27 cellular contexts compared by ENCODE assay signal in the genomic region with DNA sequence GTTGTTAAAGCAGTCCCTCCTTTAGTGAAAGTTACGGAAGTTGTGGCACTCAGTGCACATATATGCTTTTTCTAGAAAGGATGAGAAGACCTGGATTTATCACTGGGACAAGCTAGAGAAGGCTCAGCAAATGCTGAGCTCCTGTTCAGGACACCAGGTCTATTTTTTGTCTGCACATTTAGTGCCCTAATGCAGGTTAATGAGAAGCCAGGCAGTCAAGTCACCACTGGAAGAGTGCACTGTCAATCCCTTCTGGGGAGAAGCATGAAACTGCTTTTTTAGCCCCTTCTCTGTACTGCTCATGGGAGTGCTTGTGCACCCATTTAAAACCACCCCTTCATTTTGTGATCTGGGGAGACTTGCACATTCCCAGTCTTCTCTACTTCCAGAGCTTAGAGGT.
"Had no signal": no experiment of that assay in that cellular context is flagged by ENCODE, and none has a peak within 500 bp of the region (broad histone marks: within the 10 kb centered on the region; RNA-seq: fewer than 3 reads in every experiment).

No MANE protein-coding gene starts in this region.

- FAIRE-seq: pancreas, urothelium cell line had no signal

- ATAC-seq: naive thymus-derived CD8-positive, alpha-beta T cell; natural killer cell treated with Interleukin-12 subunit alpha and Interleukin-12 subunit beta and Interleukin-15 and Interleukin-18, amount 100 ng/mL, for 72 hours; pancreas; right cardiac atrium; sciatic nerve; stimulated activated memory B cell treated with anti-CD40 and anti-IgM and Interleukin-4, amounts not matched to agents 10 μg/mL and 1 μg/mL and 100 μg/mL, for 72 hours; stimulated activated naive CD8-positive, alpha-beta T cell treated with anti-CD3 and anti-CD28 coated beads, Interleukin-15, amount 100 ng/mL, for 72 hours; stimulated activated naive CD8-positive, alpha-beta T cell treated with anti-CD3 and anti-CD28 coated beads, Interleukin-15, Interleukin-2, amounts not matched to agents 100 U/mL and 50 U/mL, for 24 hours had no signal

- H3K27ac ChIP-seq: neutrophil, pancreas, prostate gland, skin epidermis, suprapubic skin, testis, tibial artery, transverse colon, upper lobe of left lung, vagina had no signal

- DNase-seq: naive B cell; naive thymus-derived CD8-positive, alpha-beta T cell; nephron progenitor cell; nucleus accumbens; pancreas; right cardiac atrium; stimulated activated CD4-positive, alpha-beta T cell treated with anti-CD3 and anti-CD28 coated beads, Interleukin-1b, Interleukin-23, amount 100 ng/mL, for 48 hours; stimulated activated CD4-positive, alpha-beta T cell treated with anti-CD3 and anti-CD28 coated beads, Interleukin-4, amount 100 ng/mL, for 1 hour; stimulated activated CD4-positive, alpha-beta T cell treated with anti-CD3 and anti-CD28 coated beads, Interleukin-4, amount 100 ng/mL, for 4 hours; stimulated activated CD8-positive, alpha-beta memory T cell treated with anti-CD3 and anti-CD28 coated beads, Interleukin-4, amount 100 ng/mL, for 48 hours; stimulated activated naive CD4-positive, alpha-beta T cell; stimulated activated naive CD8-positive, alpha-beta T cell treated with anti-CD3 and anti-CD28 coated beads, Interleukin-15, amount 100 ng/mL, for 72 hours; stimulated activated naive CD8-positive, alpha-beta T cell treated with anti-CD3 and anti-CD28 coated beads, Interleukin-15, Interleukin-2, amounts not matched to agents 100 U/mL and 50 U/mL, for 24 hours; substantia nigra; testis; tibial artery; transverse colon; upper lobe of left lung had no signal

- H3K4me3 ChIP-seq: pancreas, prostate gland, skin epidermis, suprapubic skin, testis, tibial artery, transverse colon, upper lobe of left lung, vagina had no signal

- H3K4me1 ChIP-seq: pancreas, prostate gland, suprapubic skin, testis, tibial artery, transverse colon, upper lobe of left lung, vagina had no signal

- H3K27me3 ChIP-seq: neutrophil, pancreas, suprapubic skin, testis, tibial artery, transverse colon, upper lobe of left lung, vagina had no signal

- H3K9me3 ChIP-seq: neutrophil, pancreas, prostate gland, suprapubic skin, testis, tibial artery, transverse colon, upper lobe of left lung, vagina had no signal

- H3K36me3 ChIP-seq: neutrophil, pancreas, prostate gland, suprapubic skin, tibial artery, transverse colon, upper lobe of left lung, vagina had no signal
